ENCODE assay signal across 29 cellular contexts in the genomic region with DNA sequence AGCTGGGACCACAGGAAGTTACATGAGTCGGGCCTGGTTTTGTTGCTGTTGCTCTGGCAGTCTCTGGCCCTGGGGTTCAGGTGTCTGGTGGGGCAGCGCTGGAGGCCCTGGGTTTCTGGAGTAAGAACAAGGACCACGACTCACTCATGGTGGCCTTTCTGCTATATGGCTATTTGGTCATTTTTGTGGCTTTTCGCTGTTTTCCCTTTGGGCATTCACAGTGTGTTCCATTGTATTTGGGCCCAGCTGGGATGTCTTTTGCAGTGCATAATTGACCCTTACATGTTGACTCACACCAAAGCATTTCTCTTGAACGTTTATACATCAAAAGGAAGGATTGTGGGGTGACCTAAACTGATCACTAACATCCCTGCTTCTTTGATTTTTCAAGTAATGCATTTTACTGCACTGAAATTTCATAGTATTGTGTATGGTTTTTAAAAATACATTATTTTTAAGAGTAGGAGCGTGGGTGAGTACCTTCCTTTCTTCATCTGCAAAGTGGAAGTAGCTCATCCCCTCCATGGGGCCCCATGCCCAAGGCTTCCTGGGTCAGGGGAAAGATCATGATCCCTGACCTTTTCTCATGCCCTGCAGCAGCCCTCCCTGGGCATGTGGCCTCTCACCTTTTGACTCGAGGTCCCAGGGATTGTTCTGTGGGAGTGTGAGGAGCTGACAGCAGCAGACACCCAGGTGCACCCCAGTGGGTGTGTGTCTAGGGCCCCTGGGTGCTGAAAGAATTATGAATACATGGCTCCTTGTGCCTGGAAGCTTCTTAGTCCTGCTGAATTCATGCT.
DNase-seq lines count a peak whose midpoint lies in the region; ATAC-seq and TF ChIP-seq lines count a peak whose summit lies in the region.
"Had no signal": no experiment of that assay in that cellular context is flagged by ENCODE, and none has a peak within 500 bp of the region (broad histone marks: within the 10 kb centered on the region; RNA-seq: fewer than 3 reads in every experiment).

No MANE protein-coding gene starts in this region.

- H3K27ac ChIP-seq in substantia nigra (ENCODE audit: low read depth, low read length, poor library complexity, severe bottlenecking) (peak overlapping the region; percentile 81), thyroid gland (no peak overlapping the region)
- H3K27ac ChIP-seq: C4-2B, esophagus squamous epithelium, GM23248, KMS-11, parathyroid adenoma, right atrium auricular region, SK-N-MC, transverse colon had no signal

- H3K4me1 ChIP-seq in thyroid gland: peaks cover 0 to 5% of the 10 kb centered on the region in 2 donors

- no peak for TF ChIP-seq CTCF in thyroid gland (IDR thresholded peaks at IDR 0.05)

- H3K36me3 ChIP-seq in thyroid gland: no peaks in the 10 kb centered on the region
- H3K36me3 ChIP-seq: right atrium auricular region, transverse colon had no signal

- no peaks in the 10 kb centered on the region for H3K9me3 ChIP-seq in thyroid gland
- H3K9me3 ChIP-seq: esophagus squamous epithelium, right atrium auricular region, transverse colon had no signal

- no peaks in the 10 kb centered on the region for H3K27me3 ChIP-seq in thyroid gland
- H3K27me3 ChIP-seq: esophagus squamous epithelium, right atrium auricular region, transverse colon had no signal

- H3K4me3 ChIP-seq in thyroid gland (replicated peaks in 1 of 3): no peak overlapping the region
- H3K4me3 ChIP-seq: esophagus squamous epithelium, GM23248, right atrium auricular region, SK-N-MC, transverse colon had no signal

- no peak for ATAC-seq in GM19397 (IDR thresholded peaks at IDR 0.05; ENCODE audit: unreplicated experiment)
- ATAC-seq in HG03457 (IDR thresholded peaks at IDR 0.05; ENCODE audit: unreplicated experiment): no peak
- ATAC-seq: activated naive CD8-positive, alpha-beta T cell treated with anti-CD3 and anti-CD28 coated beads, Interleukin-2, amount 50 U/mL, for 24 hours; left colon; stimulated activated naive CD8-positive, alpha-beta T cell treated with anti-CD3 and anti-CD28 coated beads, Interleukin-15, amount 100 ng/mL, for 72 hours; WTC11 had no signal

- TF ChIP-seq POLR2A in thyroid gland (IDR thresholded peaks at IDR 0.05): no peak

- intact Hi-C loops in thyroid gland (cut with DNase I): no loop called here

- WGBS in thyroid gland, 2 donors: 87 to 89% methylated on average over 7 of the region's 7 CpGs

- DNase-seq in EL (peak; percentile 30), SW480 (ENCODE audit: low spot score) (peak; percentile 24), hippocampal formation (lab: John Stamatoyannopoulos, UW) (peak; percentile 22 to 28), substantia nigra (lab: John Stamatoyannopoulos, UW) (peak in 5 of 49 donors; percentile 22 to 56 (median 24)), thyroid gland (no peak)
- DNase-seq: activated CD4-positive, alpha-beta T cell treated with anti-CD3 and anti-CD28 coated beads, Interleukin-2, amount 10 ng/mL, durations not matched to agents 7 days and 5 days; activated naive CD4-positive, alpha-beta T cell; activated naive CD8-positive, alpha-beta T cell treated with anti-CD3 and anti-CD28 coated beads, Interleukin-2, amount 50 U/mL, for 24 hours; activated T-cell treated with anti-CD3 and anti-CD28 coated beads, Interleukin-2, amount 50 U/mL, for 48 hours; DMS79; esophagus squamous epithelium; GM23248; left colon; mammary epithelial cell; MM.1S; NCI-H1930; NCI-H2171 treated with DMSO at 0.1 percent for 48 hours; NCI-H510A treated with DMSO at 0.1 percent for 48 hours; stimulated activated CD8-positive, alpha-beta memory T cell treated with anti-CD3 and anti-CD28 coated beads, Interleukin-4, amount 100 ng/mL, for 48 hours; stimulated activated naive CD8-positive, alpha-beta T cell treated with anti-CD3 and anti-CD28 coated beads, Interleukin-15, amount 100 ng/mL, for 72 hours; transverse colon had no signal

Comparison
In these comparisons a context has a peak if more than half of its experiments do, and no peak if none do; other contexts are left out.
1. DNase-seq: peak in EL (single experiment), SW480 (single experiment) and hippocampal formation (2 of 2); none in thyroid gland (0 of 2).